In the genomic region with DNA sequence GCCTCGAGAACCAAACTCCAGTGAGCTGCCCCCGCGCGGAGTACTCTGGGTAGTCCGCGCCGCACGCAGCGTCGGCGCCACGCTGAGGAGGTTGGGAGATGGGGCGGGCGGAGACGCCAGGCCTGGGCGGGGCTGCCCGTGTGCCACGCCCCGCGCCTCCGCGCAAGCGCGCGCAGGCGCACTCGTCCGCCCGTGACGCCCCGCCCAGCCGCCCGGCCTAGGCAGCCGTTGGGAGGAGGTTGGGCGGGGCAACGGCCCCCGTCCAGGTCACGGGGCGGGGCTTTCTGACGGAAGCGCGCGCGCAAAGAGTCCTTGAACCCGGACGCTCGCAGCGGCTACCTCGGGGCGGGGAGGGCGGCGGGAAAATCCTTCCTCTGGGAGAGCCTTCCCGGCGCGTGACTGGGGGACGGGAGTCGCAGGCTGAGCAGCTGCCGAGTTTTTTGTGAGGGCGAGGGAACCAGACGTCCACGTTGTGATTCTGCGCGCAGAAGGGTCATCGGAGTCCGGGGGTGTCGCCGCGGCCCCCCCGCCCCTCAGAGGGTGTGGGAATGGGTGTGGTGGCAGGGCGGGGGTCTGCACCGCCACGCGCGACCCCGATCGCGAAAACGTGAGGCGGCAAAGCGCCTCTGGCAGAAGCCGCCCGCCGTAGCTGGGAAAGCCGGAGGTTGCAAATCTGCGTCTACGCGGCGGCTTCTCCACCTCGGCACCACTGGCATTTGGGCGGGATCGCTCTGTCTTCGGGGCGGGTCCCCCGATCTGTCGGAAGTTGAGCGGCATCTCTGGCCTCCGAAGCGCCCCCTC, we compare ENCODE assay signal across 7 cellular contexts. TPM values are rescaled to one million over a fixed set of nuclear protein-coding genes. Genes with fewer than 3 reads are reported as not detected.
DNase-seq lines count a peak whose midpoint lies in the region; ATAC-seq, FAIRE-seq and TF ChIP-seq lines count a peak whose summit lies in the region.

A gene with protein sequence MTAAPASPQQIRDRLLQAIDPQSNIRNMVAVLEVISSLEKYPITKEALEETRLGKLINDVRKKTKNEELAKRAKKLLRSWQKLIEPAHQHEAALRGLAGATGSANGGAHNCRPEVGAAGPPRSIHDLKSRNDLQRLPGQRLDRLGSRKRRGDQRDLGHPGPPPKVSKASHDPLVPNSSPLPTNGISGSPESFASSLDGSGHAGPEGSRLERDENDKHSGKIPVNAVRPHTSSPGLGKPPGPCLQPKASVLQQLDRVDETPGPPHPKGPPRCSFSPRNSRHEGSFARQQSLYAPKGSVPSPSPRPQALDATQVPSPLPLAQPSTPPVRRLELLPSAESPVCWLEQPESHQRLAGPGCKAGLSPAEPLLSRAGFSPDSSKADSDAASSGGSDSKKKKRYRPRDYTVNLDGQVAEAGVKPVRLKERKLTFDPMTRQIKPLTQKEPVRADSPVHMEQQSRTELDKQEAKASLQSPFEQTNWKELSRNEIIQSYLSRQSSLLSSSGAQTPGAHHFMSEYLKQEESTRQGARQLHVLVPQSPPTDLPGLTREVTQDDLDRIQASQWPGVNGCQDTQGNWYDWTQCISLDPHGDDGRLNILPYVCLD (minus strand): TSS at position 22 of the 801 bp plus-strand sequence. CDS start 261 bp downstream, outside the sequence.

- peak; percentile 92 for FAIRE-seq in GM18507 (lab: Jason Lieb, UNC)

- peak; percentile 80 for ATAC-seq in HG02970 (IDR thresholded peaks at IDR 0.05; ENCODE audit: low FRiP score, unreplicated experiment)

- H2AFZ ChIP-seq in hepatocyte, result peak within 1 kb of the TSS; percentile 83

- H3K9me2 ChIP-seq in hepatocyte (replicated peaks; ENCODE audit: insufficient read depth), result no peaks in the 10 kb centered on the region

- peak within 1 kb of the TSS; percentile 96 for H3K4me2 ChIP-seq in hepatocyte

- H3K4me1 ChIP-seq in hepatocyte (ENCODE audit: insufficient read depth), result peaks cover 18% of the 10 kb centered on the region

- no peaks in the 10 kb centered on the region for H3K36me3 ChIP-seq in hepatocyte (replicated peaks; ENCODE audit: insufficient read depth, low read depth)

- TF ChIP-seq CTCF in astrocyte of the cerebellum (IDR thresholded peaks at IDR 0.05; ENCODE audit: low read depth, low read length, missing control alignments), result no peak
- TF ChIP-seq CTCF in hepatocyte (IDR thresholded peaks at IDR 0.05; ENCODE audit: poor library complexity), result no peak

- H3K4me3 ChIP-seq in astrocyte of the cerebellum (ENCODE audit: low read depth, low read length), result peak within 1 kb of the TSS; percentile 97
- H3K4me3 ChIP-seq in hepatocyte, result peak within 1 kb of the TSS; percentile 96

- in situ Hi-C loops in astrocyte of the cerebellum (cut with HindIII; ENCODE audit: low sequenced_read_pairs), result no loop called here

- H4K20me1 ChIP-seq in hepatocyte (ENCODE audit: insufficient read depth, poor library complexity, severe bottlenecking), result peaks cover 46% of the 10 kb centered on the region

- DNase-seq in GM18507 (ENCODE audit: extremely low spot score, insufficient read length, low read depth), result peak; percentile 86
- peak; percentile 86 to 92 for DNase-seq in NCI-H1930 (lab: John Stamatoyannopoulos, UW)
- DNase-seq in T-helper 22 cell (ENCODE audit: low read depth), result peak; percentile 87
- DNase-seq in astrocyte of the cerebellum (ENCODE audit: low read depth), result peak; percentile 71
- peak; percentile 98 for DNase-seq in hepatocyte (ENCODE audit: low spot score)
- DNase-seq in retina, result peak; percentile 97

- H3K27me3 ChIP-seq in hepatocyte, result no peaks in the 10 kb centered on the region

- H3K79me2 ChIP-seq in hepatocyte, result peaks cover 48% of the 10 kb centered on the region

- no peaks in the 10 kb centered on the region for H3K9me3 ChIP-seq in hepatocyte (ENCODE audit: low read depth)

- under 1% methylated on average over 54 of the region's 98 CpGs for WGBS in hepatocyte (ENCODE audit: low lambda C conversion rate, missing lambda C conversion rate)

- H3K27ac ChIP-seq in hepatocyte, result peak within 1 kb of the TSS; percentile 95

RNA-seq across cellular contexts. Expression of the gene that starts here (rescaled TPM):
- 4.9 and 6.6 TPM in 2 replicates for total RNA-seq in hepatocyte
- 7.8 and 8.0 TPM in 2 replicates for polyA plus RNA-seq in hepatocyte

Comparison
In these comparisons a context has a peak if more than half of its experiments do, and no peak if none do; other contexts are left out.
1. Peak in every context shown above with its lines: DNase-seq, ATAC-seq, H3K4me3 ChIP-seq and H3K27ac ChIP-seq.